Comparison of ENCODE assay signal across 8 cellular contexts in the genomic region with DNA sequence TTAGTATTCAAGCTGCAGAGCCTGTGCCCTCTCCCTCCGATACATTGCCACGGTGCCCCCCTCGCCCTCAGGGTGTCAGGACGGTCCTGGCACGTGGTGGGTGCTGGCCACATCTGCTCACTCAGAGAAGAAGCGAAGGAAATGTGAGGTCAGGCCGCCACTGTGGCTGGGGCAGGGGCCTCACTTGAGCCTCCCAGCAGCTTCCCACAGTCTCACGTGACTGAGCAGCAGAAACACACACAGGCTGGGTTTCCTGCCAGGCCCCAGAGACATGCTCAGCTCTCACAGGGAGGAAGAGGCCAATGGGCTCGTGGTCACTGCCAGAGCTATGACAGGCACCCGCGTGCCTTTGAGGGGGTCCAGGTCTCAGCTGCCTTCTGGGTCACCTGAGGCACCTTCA. TPM values are rescaled to one million over a fixed set of nuclear protein-coding genes. Genes with fewer than 3 reads are reported as not detected.
DNase-seq lines count a peak whose midpoint lies in the region; ATAC-seq and TF ChIP-seq lines count a peak whose summit lies in the region.

No MANE protein-coding gene starts in this region.

- ATAC-seq in upper lobe of right lung (peak; percentile 62), HG03378 (IDR thresholded peaks at IDR 0.05; ENCODE audit: unreplicated experiment) (no peak)

- H3K9me3 ChIP-seq in upper lobe of right lung, result no peaks in the 10 kb centered on the region

- H3K27ac Mint-ChIP-seq in progenitor cell of endocrine pancreas, result no peak overlapping the region

- H3K27ac ChIP-seq in upper lobe of right lung, result peak overlapping the region; percentile 60

- TF ChIP-seq CTCF in upper lobe of right lung (IDR thresholded peaks at IDR 0.05) (no peak), progenitor cell of endocrine pancreas (IDR thresholded peaks at IDR 0.05; ENCODE audit: unreplicated experiment) (no peak)

- H3K4me1 ChIP-seq in upper lobe of right lung, result peaks cover 23% of the 10 kb centered on the region

- peak; percentile 75 for DNase-seq in CMK (ENCODE audit: low read depth)
- DNase-seq in T-helper 22 cell (ENCODE audit: low read depth), result peak; percentile 21
- peak; percentile 23 for DNase-seq in cerebellum (ENCODE audit: low spot score)
- DNase-seq in mucosa of gallbladder (ENCODE audit: low spot score), result peak; percentile 76
- DNase-seq in upper lobe of right lung, result no peak
- no peak for DNase-seq in progenitor cell of endocrine pancreas (ENCODE audit: low spot score, unreplicated experiment)
- DNase-seq in NAMALWA (ENCODE audit: low spot score), result no peak

- peaks cover 5% of the 10 kb centered on the region for H3K27me3 ChIP-seq in upper lobe of right lung

- H3K36me3 ChIP-seq in upper lobe of right lung, result no peaks in the 10 kb centered on the region

- peaks cover 23% of the 10 kb centered on the region for H3K27me3 Mint-ChIP-seq in progenitor cell of endocrine pancreas

- intact Hi-C loops in upper lobe of right lung (cut with DNase I), result no loop called here

- H3K4me3 ChIP-seq in upper lobe of right lung, result no peak overlapping the region

- no peaks in the 10 kb centered on the region for H3K9me3 Mint-ChIP-seq in progenitor cell of endocrine pancreas (ENCODE audit: low read depth)

- H3K4me1 Mint-ChIP-seq in progenitor cell of endocrine pancreas (ENCODE audit: low read depth), result peaks cover 2% of the 10 kb centered on the region

- no peaks in the 10 kb centered on the region for H3K36me3 Mint-ChIP-seq in progenitor cell of endocrine pancreas (ENCODE audit: insufficient read depth)

- no peak overlapping the region for H3K4me3 Mint-ChIP-seq in progenitor cell of endocrine pancreas (ENCODE audit: low read depth)

RNA-seq across cellular contexts. Expression of gene PRR5, which starts 37.9 kb away (rescaled TPM):
- total RNA-seq in cerebellum, result 20.8 TPM
- total RNA-seq in mucosa of gallbladder, result 21.8 TPM
- total RNA-seq in upper lobe of right lung, result 13.6 TPM
- 20.5 and 21.3 TPM in 2 replicates for total RNA-seq in progenitor cell of endocrine pancreas

Comparison
In these comparisons a context has a peak if more than half of its experiments do, and no peak if none do; other contexts are left out.
1. DNase-seq: peak in CMK (single experiment), T-helper 22 cell (single experiment), cerebellum (single experiment) and mucosa of gallbladder (single experiment); none in upper lobe of right lung (single experiment), progenitor cell of endocrine pancreas (single experiment) and NAMALWA (single experiment).